Comparison of ENCODE assay signal across 1 cellular context in the genomic region with DNA sequence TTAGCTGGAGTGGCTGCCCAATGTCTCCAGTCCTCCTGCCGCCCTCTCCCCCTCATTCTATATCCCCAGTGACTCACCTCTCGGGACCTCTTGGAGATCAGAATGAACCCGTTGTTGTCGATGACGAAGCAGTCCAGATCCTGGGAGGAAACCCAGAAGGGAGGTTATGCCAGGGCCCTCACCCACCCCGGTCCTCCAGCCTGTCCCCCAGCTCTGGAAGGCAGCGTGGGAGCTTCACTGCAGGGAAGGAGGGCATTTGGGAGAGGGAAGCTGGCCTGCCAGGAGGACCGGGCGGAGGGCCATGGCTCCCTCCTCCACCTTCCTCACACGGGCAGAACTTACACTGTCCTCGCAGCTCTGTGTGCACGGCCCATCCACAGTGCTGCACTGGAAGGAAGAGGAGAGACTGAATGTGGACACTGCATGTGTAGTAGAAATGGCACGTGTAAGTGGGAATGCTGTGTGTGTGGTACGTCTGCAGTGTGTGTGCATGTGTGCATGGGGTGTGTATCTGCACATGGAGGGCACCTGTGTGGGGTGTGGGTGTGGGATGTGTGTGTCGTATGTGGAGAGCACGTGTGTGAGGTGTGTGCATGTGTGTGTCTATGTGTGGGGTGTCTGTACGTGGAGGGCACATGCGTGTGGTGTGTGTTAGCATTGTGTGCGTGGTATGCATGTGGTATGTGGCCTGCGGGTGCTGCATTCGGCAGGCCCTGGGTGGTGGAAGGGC.
TF ChIP-seq lines count a peak whose summit lies in the region.

No MANE protein-coding gene starts in this region.

TF ChIP-seq in HepG2, 621 proteins besides CTCF, POLR2A, EP300 and RAD21 (continues in another document):
- TF ChIP-seq ZNF432 (CRISPR knock-in tag; IDR thresholded peaks at IDR 0.05; ENCODE audit: borderline replicate concordance): no peak
- TF ChIP-seq MEIS1 (CRISPR knock-in tag; IDR thresholded peaks at IDR 0.05; ENCODE audit: borderline replicate concordance): 0 out of 2 replicates have a peak, but pooled peaks have one; percentile 64
- 0 out of 2 replicates have a peak, but pooled peaks have one; percentile 62 for TF ChIP-seq HOXA9 (CRISPR knock-in tag; IDR thresholded peaks at IDR 0.05; ENCODE audit: borderline replicate concordance)
- TF ChIP-seq GFI1 (CRISPR knock-in tag; IDR thresholded peaks at IDR 0.05; ENCODE audit: borderline replicate concordance): no peak
- 0 out of 2 replicates have a peak, but pooled peaks have one; percentile 26 for TF ChIP-seq AHR (CRISPR knock-in tag; IDR thresholded peaks at IDR 0.05)
- TF ChIP-seq ZNF383 (CRISPR knock-in tag; IDR thresholded peaks at IDR 0.05; ENCODE audit: borderline replicate concordance): 0 out of 2 replicates have a peak, but pooled peaks have one; percentile 29
- TF ChIP-seq, protein P1, sequence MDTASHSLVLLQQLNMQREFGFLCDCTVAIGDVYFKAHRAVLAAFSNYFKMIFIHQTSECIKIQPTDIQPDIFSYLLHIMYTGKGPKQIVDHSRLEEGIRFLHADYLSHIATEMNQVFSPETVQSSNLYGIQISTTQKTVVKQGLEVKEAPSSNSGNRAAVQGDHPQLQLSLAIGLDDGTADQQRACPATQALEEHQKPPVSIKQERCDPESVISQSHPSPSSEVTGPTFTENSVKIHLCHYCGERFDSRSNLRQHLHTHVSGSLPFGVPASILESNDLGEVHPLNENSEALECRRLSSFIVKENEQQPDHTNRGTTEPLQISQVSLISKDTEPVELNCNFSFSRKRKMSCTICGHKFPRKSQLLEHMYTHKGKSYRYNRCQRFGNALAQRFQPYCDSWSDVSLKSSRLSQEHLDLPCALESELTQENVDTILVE (CRISPR knock-in tag; IDR thresholded peaks at IDR 0.05): no peak
- TF ChIP-seq PHF8 (CRISPR knock-in tag; IDR thresholded peaks at IDR 0.05): peak; percentile 21; the same call in 1 of the 2 replicates
- TF ChIP-seq AGO1 (IDR thresholded peaks at IDR 0.05; ENCODE audit: low read depth, low read length, poor library complexity, severe bottlenecking): no peak
- TF ChIP-seq MAFK (conservative IDR thresholded peaks at IDR 0.05 in 1 of 2, IDR thresholded peaks at IDR 0.05 in 1 of 2; ENCODE audit: low read length in 2 of 2): no peak
- TF ChIP-seq, protein P2, sequence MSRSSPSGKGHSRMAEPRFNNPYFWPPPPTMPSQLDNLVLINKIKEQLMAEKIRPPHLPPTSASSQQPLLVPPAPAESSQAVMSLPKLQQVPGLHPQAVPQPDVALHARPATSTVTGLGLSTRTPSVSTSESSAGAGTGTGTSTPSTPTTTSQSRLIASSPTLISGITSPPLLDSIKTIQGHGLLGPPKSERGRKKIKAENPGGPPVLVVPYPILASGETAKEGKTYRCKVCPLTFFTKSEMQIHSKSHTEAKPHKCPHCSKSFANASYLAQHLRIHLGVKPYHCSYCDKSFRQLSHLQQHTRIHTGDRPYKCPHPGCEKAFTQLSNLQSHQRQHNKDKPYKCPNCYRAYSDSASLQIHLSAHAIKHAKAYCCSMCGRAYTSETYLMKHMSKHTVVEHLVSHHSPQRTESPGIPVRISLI (CRISPR knock-in tag; IDR thresholded peaks at IDR 0.05; ENCODE audit: borderline replicate concordance): 0 out of 2 replicates have a peak, but pooled peaks have one; percentile 16
- TF ChIP-seq, protein P3, sequence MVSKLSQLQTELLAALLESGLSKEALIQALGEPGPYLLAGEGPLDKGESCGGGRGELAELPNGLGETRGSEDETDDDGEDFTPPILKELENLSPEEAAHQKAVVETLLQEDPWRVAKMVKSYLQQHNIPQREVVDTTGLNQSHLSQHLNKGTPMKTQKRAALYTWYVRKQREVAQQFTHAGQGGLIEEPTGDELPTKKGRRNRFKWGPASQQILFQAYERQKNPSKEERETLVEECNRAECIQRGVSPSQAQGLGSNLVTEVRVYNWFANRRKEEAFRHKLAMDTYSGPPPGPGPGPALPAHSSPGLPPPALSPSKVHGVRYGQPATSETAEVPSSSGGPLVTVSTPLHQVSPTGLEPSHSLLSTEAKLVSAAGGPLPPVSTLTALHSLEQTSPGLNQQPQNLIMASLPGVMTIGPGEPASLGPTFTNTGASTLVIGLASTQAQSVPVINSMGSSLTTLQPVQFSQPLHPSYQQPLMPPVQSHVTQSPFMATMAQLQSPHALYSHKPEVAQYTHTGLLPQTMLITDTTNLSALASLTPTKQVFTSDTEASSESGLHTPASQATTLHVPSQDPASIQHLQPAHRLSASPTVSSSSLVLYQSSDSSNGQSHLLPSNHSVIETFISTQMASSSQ (IDR thresholded peaks at IDR 0.05; ENCODE audit: low read depth): no peak
- TF ChIP-seq, protein P3 (CRISPR knock-in tag; IDR thresholded peaks at IDR 0.05; ENCODE audit: borderline replicate concordance): 0 out of 2 replicates have a peak, but pooled peaks have one; percentile 26
- no peak for TF ChIP-seq ZNF674 (CRISPR knock-in tag; IDR thresholded peaks at IDR 0.05; ENCODE audit: low read depth)
- TF ChIP-seq, protein P4, sequence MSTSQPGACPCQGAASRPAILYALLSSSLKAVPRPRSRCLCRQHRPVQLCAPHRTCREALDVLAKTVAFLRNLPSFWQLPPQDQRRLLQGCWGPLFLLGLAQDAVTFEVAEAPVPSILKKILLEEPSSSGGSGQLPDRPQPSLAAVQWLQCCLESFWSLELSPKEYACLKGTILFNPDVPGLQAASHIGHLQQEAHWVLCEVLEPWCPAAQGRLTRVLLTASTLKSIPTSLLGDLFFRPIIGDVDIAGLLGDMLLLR (CRISPR knock-in tag; IDR thresholded peaks at IDR 0.05): no peak
- TF ChIP-seq, protein P5, sequence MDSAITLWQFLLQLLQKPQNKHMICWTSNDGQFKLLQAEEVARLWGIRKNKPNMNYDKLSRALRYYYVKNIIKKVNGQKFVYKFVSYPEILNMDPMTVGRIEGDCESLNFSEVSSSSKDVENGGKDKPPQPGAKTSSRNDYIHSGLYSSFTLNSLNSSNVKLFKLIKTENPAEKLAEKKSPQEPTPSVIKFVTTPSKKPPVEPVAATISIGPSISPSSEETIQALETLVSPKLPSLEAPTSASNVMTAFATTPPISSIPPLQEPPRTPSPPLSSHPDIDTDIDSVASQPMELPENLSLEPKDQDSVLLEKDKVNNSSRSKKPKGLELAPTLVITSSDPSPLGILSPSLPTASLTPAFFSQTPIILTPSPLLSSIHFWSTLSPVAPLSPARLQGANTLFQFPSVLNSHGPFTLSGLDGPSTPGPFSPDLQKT (CRISPR knock-in tag; IDR thresholded peaks at IDR 0.05; ENCODE audit: borderline replicate concordance): no peak
- no peak for TF ChIP-seq SMAD1 (CRISPR knock-in tag; IDR thresholded peaks at IDR 0.05; ENCODE audit: borderline replicate concordance, low read depth)
- peak; percentile 4 for TF ChIP-seq ZNF883 (CRISPR knock-in tag; IDR thresholded peaks at IDR 0.05; ENCODE audit: not compliant biosample characterization)
- TF ChIP-seq, protein P6, sequence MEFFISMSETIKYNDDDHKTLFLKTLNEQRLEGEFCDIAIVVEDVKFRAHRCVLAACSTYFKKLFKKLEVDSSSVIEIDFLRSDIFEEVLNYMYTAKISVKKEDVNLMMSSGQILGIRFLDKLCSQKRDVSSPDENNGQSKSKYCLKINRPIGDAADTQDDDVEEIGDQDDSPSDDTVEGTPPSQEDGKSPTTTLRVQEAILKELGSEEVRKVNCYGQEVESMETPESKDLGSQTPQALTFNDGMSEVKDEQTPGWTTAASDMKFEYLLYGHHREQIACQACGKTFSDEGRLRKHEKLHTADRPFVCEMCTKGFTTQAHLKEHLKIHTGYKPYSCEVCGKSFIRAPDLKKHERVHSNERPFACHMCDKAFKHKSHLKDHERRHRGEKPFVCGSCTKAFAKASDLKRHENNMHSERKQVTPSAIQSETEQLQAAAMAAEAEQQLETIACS (CRISPR knock-in tag; IDR thresholded peaks at IDR 0.05): no peak
- TF ChIP-seq, protein P7, sequence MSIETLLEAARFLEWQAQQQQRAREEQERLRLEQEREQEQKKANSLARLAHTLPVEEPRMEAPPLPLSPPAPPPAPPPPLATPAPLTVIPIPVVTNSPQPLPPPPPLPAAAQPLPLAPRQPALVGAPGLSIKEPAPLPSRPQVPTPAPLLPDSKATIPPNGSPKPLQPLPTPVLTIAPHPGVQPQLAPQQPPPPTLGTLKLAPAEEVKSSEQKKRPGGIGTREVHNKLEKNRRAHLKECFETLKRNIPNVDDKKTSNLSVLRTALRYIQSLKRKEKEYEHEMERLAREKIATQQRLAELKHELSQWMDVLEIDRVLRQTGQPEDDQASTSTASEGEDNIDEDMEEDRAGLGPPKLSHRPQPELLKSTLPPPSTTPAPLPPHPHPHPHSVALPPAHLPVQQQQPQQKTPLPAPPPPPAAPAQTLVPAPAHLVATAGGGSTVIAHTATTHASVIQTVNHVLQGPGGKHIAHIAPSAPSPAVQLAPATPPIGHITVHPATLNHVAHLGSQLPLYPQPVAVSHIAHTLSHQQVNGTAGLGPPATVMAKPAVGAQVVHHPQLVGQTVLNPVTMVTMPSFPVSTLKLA (IDR thresholded peaks at IDR 0.05): peak; percentile 69
- TF ChIP-seq, protein P8, sequence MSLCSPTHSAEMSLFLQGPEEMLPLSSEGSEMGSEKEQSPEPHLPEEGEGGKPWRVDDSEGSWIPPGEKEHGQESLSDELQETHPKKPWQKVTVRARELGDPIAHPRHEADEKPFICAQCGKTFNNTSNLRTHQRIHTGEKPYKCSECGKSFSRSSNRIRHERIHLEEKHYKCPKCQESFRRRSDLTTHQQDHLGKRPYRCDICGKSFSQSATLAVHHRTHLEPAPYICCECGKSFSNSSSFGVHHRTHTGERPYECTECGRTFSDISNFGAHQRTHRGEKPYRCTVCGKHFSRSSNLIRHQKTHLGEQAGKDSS (CRISPR knock-in tag; IDR thresholded peaks at IDR 0.05; ENCODE audit: borderline replicate concordance, low read depth): 0 out of 2 replicates have a peak, but pooled peaks have one; percentile 58
- 0 out of 2 replicates have a peak, but pooled peaks have one; percentile 58 for TF ChIP-seq GTF3A (CRISPR knock-in tag; conservative IDR thresholded peaks at IDR 0.05)
- TF ChIP-seq, protein P9, sequence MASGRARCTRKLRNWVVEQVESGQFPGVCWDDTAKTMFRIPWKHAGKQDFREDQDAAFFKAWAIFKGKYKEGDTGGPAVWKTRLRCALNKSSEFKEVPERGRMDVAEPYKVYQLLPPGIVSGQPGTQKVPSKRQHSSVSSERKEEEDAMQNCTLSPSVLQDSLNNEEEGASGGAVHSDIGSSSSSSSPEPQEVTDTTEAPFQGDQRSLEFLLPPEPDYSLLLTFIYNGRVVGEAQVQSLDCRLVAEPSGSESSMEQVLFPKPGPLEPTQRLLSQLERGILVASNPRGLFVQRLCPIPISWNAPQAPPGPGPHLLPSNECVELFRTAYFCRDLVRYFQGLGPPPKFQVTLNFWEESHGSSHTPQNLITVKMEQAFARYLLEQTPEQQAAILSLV (CRISPR knock-in tag; IDR thresholded peaks at IDR 0.05; ENCODE audit: borderline replicate concordance): no peak
- TF ChIP-seq, protein P10, sequence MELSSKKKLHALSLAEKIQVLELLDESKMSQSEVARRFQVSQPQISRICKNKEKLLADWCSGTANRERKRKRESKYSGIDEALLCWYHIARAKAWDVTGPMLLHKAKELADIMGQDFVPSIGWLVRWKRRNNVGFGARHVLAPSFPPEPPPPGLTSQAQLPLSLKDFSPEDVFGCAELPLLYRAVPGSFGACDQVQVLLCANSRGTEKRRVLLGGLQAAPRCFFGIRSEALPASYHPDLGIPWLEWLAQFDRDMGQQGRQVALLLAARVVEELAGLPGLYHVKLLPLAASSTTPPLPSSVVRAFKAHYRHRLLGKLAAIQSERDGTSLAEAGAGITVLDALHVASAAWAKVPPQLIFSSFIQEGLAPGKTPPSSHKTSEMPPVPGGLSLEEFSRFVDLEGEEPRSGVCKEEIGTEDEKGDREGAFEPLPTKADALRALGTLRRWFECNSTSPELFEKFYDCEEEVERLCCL (CRISPR knock-in tag; IDR thresholded peaks at IDR 0.05; ENCODE audit: borderline replicate concordance): no peak
- TF ChIP-seq, protein P11, sequence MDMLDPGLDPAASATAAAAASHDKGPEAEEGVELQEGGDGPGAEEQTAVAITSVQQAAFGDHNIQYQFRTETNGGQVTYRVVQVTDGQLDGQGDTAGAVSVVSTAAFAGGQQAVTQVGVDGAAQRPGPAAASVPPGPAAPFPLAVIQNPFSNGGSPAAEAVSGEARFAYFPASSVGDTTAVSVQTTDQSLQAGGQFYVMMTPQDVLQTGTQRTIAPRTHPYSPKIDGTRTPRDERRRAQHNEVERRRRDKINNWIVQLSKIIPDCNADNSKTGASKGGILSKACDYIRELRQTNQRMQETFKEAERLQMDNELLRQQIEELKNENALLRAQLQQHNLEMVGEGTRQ (IDR thresholded peaks at IDR 0.05; ENCODE audit: low read depth, low read length): no peak
- TF ChIP-seq, protein P11 (CRISPR knock-in tag; IDR thresholded peaks at IDR 0.05; ENCODE audit: borderline replicate concordance): no peak
- TF ChIP-seq, protein P12, sequence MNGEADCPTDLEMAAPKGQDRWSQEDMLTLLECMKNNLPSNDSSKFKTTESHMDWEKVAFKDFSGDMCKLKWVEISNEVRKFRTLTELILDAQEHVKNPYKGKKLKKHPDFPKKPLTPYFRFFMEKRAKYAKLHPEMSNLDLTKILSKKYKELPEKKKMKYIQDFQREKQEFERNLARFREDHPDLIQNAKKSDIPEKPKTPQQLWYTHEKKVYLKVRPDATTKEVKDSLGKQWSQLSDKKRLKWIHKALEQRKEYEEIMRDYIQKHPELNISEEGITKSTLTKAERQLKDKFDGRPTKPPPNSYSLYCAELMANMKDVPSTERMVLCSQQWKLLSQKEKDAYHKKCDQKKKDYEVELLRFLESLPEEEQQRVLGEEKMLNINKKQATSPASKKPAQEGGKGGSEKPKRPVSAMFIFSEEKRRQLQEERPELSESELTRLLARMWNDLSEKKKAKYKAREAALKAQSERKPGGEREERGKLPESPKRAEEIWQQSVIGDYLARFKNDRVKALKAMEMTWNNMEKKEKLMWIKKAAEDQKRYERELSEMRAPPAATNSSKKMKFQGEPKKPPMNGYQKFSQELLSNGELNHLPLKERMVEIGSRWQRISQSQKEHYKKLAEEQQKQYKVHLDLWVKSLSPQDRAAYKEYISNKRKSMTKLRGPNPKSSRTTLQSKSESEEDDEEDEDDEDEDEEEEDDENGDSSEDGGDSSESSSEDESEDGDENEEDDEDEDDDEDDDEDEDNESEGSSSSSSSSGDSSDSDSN (CRISPR knock-in tag; IDR thresholded peaks at IDR 0.05): no peak
